22 cellular contexts compared by ENCODE assay signal in the genomic region with DNA sequence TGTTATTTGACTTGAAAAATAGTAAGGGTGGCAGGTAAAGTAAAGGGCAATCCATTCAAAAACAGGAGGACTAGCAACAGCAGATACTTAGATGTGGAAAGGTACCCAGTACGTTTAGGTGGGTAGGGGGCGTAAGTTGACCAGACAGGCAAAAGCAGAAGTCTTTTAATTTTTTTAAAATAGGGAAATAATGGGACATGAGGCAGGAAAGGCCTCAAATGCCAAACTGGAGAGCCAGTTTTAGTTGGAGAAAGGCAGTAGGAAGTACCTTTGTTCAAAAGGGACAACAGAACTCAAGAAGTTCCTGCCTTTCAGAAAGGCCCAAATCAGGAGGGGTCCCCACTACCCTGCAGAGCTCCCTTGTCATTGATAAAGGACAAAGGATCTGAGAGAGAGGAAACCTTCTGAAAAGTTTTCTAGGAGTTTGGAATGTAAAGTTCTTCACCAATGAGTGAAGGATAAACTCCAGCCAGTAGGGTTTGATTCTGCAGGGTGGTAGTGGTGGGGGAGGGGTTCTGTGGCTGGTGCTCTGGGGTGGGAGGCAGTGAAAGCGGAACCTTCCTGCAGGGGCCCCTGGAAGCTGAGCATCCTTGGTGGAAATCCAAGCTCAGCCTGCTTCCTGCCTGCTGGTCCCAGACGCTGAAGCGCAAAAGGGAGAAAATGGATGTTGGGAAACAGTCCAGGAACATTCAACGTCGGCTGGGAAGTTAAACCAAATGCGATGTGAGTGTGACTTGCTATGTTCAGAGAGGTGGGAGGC. TPM values are rescaled to one million over a fixed set of nuclear protein-coding genes. Genes with fewer than 3 reads are reported as not detected.
DNase-seq lines count a peak whose midpoint lies in the region; ATAC-seq, FAIRE-seq and TF ChIP-seq lines count a peak whose summit lies in the region.
"Had no signal": no experiment of that assay in that cellular context is flagged by ENCODE, and none has a peak within 500 bp of the region (broad histone marks: within the 10 kb centered on the region; RNA-seq: fewer than 3 reads in every experiment).

No MANE protein-coding gene starts in this region.

- H3K27me3 ChIP-seq in left ventricle myocardium inferior (ENCODE audit: low read depth) = no peaks in the 10 kb centered on the region
- no peaks in the 10 kb centered on the region for H3K27me3 ChIP-seq in right atrium auricular region
- no peaks in the 10 kb centered on the region for H3K27me3 ChIP-seq in endothelial cell of umbilical vein (ENCODE audit: control insufficient read depth in 2 of 2, insufficient read depth in 2 of 2, low read length in 2 of 2)
- H3K27me3 ChIP-seq in vagina = no peaks in the 10 kb centered on the region
- H3K27me3 ChIP-seq in gastrocnemius medialis = no peaks in the 10 kb centered on the region
- H3K27me3 ChIP-seq: BLaER1, cardiac muscle cell, dorsolateral prefrontal cortex had no signal

- H3K4me2 ChIP-seq in endothelial cell of umbilical vein (ENCODE audit: insufficient read depth, low read length) = no peak overlapping the region
- H3K4me2 ChIP-seq: BLaER1 had no signal

- H3K27ac ChIP-seq in left ventricle myocardium inferior (replicated peaks) = peak overlapping the region; percentile 69
- H3K27ac ChIP-seq in right atrium auricular region = no peak overlapping the region
- no peak overlapping the region for H3K27ac ChIP-seq in endothelial cell of umbilical vein (ENCODE audit: insufficient read depth, low read depth, low read length)
- H3K27ac ChIP-seq in vagina = peak overlapping the region; percentile 31
- no peak overlapping the region for H3K27ac ChIP-seq in gastrocnemius medialis
- H3K27ac ChIP-seq: BLaER1, cardiac muscle cell had no signal

- FAIRE-seq in endothelial cell of umbilical vein (lab: Jason Lieb, UNC) = peak; percentile 67
- FAIRE-seq: GM18507 had no signal

- in situ Hi-C loops in gastrocnemius medialis (cut with MboI; ENCODE audit: low sequenced_read_pairs in 4 of 4) = no loop called here

- no peaks in the 10 kb centered on the region for H4K20me1 ChIP-seq in endothelial cell of umbilical vein (replicated peaks; ENCODE audit: control insufficient read depth, extremely low read depth, insufficient read depth, low read length)
- H4K20me1 ChIP-seq: BLaER1 had no signal

- no peaks in the 10 kb centered on the region for H3K79me2 ChIP-seq in endothelial cell of umbilical vein (ENCODE audit: control insufficient read depth, insufficient read depth, low read length)

- POLR2A ChIA-PET in endothelial cell of umbilical vein (lab: Charles Lee) = no interaction called here

- dilution Hi-C loops in endothelial cell of umbilical vein (cut with MboI; ENCODE audit: extremely low pct_ligation_motif_present, low sequenced_read_pairs) = no loop called here

- H3K4me1 ChIP-seq in left ventricle myocardium inferior (peaks cover 27% of the 10 kb centered on the region), right atrium auricular region (peaks cover 0 to 9% of the 10 kb centered on the region in 2 donors), endothelial cell of umbilical vein (ENCODE audit: control insufficient read depth, extremely low read depth, insufficient read depth, low read length) (no peaks in the 10 kb centered on the region), vagina (peaks cover 48% of the 10 kb centered on the region), gastrocnemius medialis (peaks cover 0 to 7% of the 10 kb centered on the region in 2 donors)
- H3K4me1 ChIP-seq: BLaER1 had no signal

- H3K9me3 ChIP-seq in left ventricle myocardium inferior (replicated peaks) (no peaks in the 10 kb centered on the region), right atrium auricular region (no peaks in the 10 kb centered on the region), endothelial cell of umbilical vein (replicated peaks; ENCODE audit: control insufficient read depth, insufficient read depth, low read length) (no peaks in the 10 kb centered on the region), vagina (no peaks in the 10 kb centered on the region), gastrocnemius medialis (no peaks in the 10 kb centered on the region)
- H3K9me3 ChIP-seq: BLaER1, mucosa of descending colon had no signal

- no peak overlapping the region for H3K9ac ChIP-seq in endothelial cell of umbilical vein (replicated peaks; ENCODE audit: extremely low read depth, insufficient read depth, low read length)
- H3K9ac ChIP-seq: BLaER1 had no signal

- intact Hi-C loops in left ventricle myocardium inferior (cut with micrococcal nuclease) = no loop called here
- intact Hi-C loops in endothelial cell of umbilical vein (cut with micrococcal nuclease) = no loop called here
- intact Hi-C loops in vagina (cut with DNase I) = no loop called here
- intact Hi-C loops in gastrocnemius medialis (cut with DNase I; ENCODE audit: low total_unique reads) = no loop called here

- ATAC-seq in HG02973 (IDR thresholded peaks at IDR 0.05; ENCODE audit: unreplicated experiment) (no peak), gastrocnemius medialis (no peak)
- ATAC-seq: left colon, mucosa of descending colon had no signal

- H3K4me3 ChIP-seq in left ventricle myocardium inferior (no peak overlapping the region), right atrium auricular region (no peak overlapping the region), endothelial cell of umbilical vein (replicated peaks in 1 of 3; ENCODE audit: insufficient read depth in 1 of 3, low read depth in 1 of 3, low read length in 3 of 3) (no peak overlapping the region), vagina (no peak overlapping the region), gastrocnemius medialis (no peak overlapping the region)
- H3K4me3 ChIP-seq: BLaER1, cardiac muscle cell, dorsolateral prefrontal cortex, mucosa of descending colon had no signal

- H2AFZ ChIP-seq in endothelial cell of umbilical vein (ENCODE audit: low read depth, low read length) = no peak overlapping the region

- TF ChIP-seq CTCF in left ventricle myocardium inferior (IDR thresholded peaks at IDR 0.05; ENCODE audit: borderline replicate concordance) (no peak), right atrium auricular region (IDR thresholded peaks at IDR 0.05) (no peak), endothelial cell of umbilical vein (IDR thresholded peaks at IDR 0.05; ENCODE audit: extremely low read depth in 1 of 2, insufficient read depth in 1 of 2, low read depth in 1 of 2, low read length in 2 of 2) (no peak), vagina (IDR thresholded peaks at IDR 0.05) (no peak), gastrocnemius medialis (IDR thresholded peaks at IDR 0.05 in 4 of 5, conservative IDR thresholded peaks at IDR 0.05 in 1 of 5) (no peak)

- DNase-seq in left ventricle myocardium inferior (no peak), right atrium auricular region (ENCODE audit: low spot score) (no peak), endothelial cell of umbilical vein (ENCODE audit: low read depth, low spot score) (peak; percentile 19), iPS-NIHi7 (ENCODE audit: extremely low spot score) (peak; percentile 57), vagina (ENCODE audit: extremely low spot score in 2 of 2) (no peak), gastrocnemius medialis (no peak)
- DNase-seq in activated effector memory CD4-positive, alpha-beta T cell treated with Interleukin-2 at 50 U/mL for 16 hours = no peak
- DNase-seq: activated CD4-positive, alpha-beta T cell treated with anti-CD3 and anti-CD28 coated beads, Interleukin-2, amount 50 U/mL, for 1 hour; activated CD8-positive, alpha-beta memory T cell treated with anti-CD3 and anti-CD28 coated beads, Interleukin-2, amount 50 U/mL, for 4 hours; activated gamma-delta T cell; GOT3; left colon; mucosa of descending colon; NCI-H187; SHP77; substantia nigra; T-helper 1 cell had no signal

- H3K36me3 ChIP-seq in left ventricle myocardium inferior = no peaks in the 10 kb centered on the region
- H3K36me3 ChIP-seq in right atrium auricular region = no peaks in the 10 kb centered on the region
- H3K36me3 ChIP-seq in endothelial cell of umbilical vein (ENCODE audit: control insufficient read depth in 2 of 2, extremely low read depth in 1 of 2, insufficient read depth in 2 of 2, low read length in 2 of 2) = no peaks in the 10 kb centered on the region
- H3K36me3 ChIP-seq in vagina = no peaks in the 10 kb centered on the region
- no peaks in the 10 kb centered on the region for H3K36me3 ChIP-seq in gastrocnemius medialis
- H3K36me3 ChIP-seq: BLaER1, cardiac muscle cell had no signal

- no TSS peak for BruUV-seq in endothelial cell of umbilical vein (replicated peaks; lab: Mats Ljungman, UMichigan)

- no peaks in the 10 kb centered on the region for H3K9me1 ChIP-seq in endothelial cell of umbilical vein (replicated peaks; ENCODE audit: control insufficient read depth, extremely low read depth, insufficient read depth, low read length)

- CTCF ChIA-PET in endothelial cell of umbilical vein (lab: Charles Lee) = interaction anchor here (0.7 to 1.2 kb wide), 2 partner anchors 8 to 309 kb away, joined by 4 read pairs; no protein-coding TSS in a partner anchor

- TF ChIP-seq POLR2A in endothelial cell of umbilical vein (IDR thresholded peaks at IDR 0.05; ENCODE audit: low read depth, low read length) (no peak), vagina (IDR thresholded peaks at IDR 0.05) (no peak), gastrocnemius medialis (IDR thresholded peaks at IDR 0.05) (no peak)

TF ChIP-seq in endothelial cell of umbilical vein, 7 proteins besides CTCF, POLR2A, EP300 and RAD21 (continues in another document):
- TF ChIP-seq POLR2AphosphoS5 (IDR thresholded peaks at IDR 0.05; ENCODE audit: insufficient read depth, low read depth, low read length) (no peak), GATA2 (IDR thresholded peaks at IDR 0.05; ENCODE audit: insufficient read depth, insufficient read length, low read depth, low read length) (no peak), EZH2 (IDR thresholded peaks at IDR 0.05; ENCODE audit: borderline replicate concordance, low read depth, low read length, severe bottlenecking) (no peak), FOS (IDR thresholded peaks at IDR 0.05; ENCODE audit: borderline replicate concordance, insufficient read depth, low read length) (no peak), JUN (IDR thresholded peaks at IDR 0.05; ENCODE audit: borderline replicate concordance, insufficient read depth, insufficient read length, low read depth) (no peak), MYC (IDR thresholded peaks at IDR 0.05; ENCODE audit: low read depth, low read length) (no peak)

RNA-seq across cellular contexts. Expression of gene TMEM17, which starts 40.1 kb away (rescaled TPM):
- total RNA-seq in left ventricle myocardium inferior (2.2 TPM), right atrium auricular region (1 to 10 TPM in 1 of 2 donors, under 1 TPM in 1; 0.90 to 1.2 TPM), endothelial cell of umbilical vein (0.91 and 1.2 TPM in 2 replicates), vagina (0.98 TPM), gastrocnemius medialis (1 to 10 TPM in 1 of 4 donors, under 1 TPM in 3; 0.15 to 1.8 (median 0.51) TPM)
- 1.3 and 2.0 TPM in 2 replicates for polyA plus RNA-seq in endothelial cell of umbilical vein
- 1.3 and 1.7 TPM in 2 replicates for polyA plus RNA-seq in endothelial cell of umbilical vein (2011; cell fraction: cytosol; rRNA removed)
- polyA plus RNA-seq in endothelial cell of umbilical vein (2011; cell fraction: nucleus; rRNA removed) = 1.5 and 2.2 TPM in 2 replicates
- 1.4 and 1.8 TPM in 2 replicates for polyA plus RNA-seq in endothelial cell of umbilical vein (2012)
- 0.76 and 1.9 TPM in 2 replicates for polyA minus RNA-seq in endothelial cell of umbilical vein
- not detected for polyA minus RNA-seq in endothelial cell of umbilical vein (2011; cell fraction: cytosol; rRNA and poly(A)+ RNA removed)
- 1.5 TPM in 2 replicates for polyA minus RNA-seq in endothelial cell of umbilical vein (2011; cell fraction: nucleus; rRNA and poly(A)+ RNA removed)

Comparison
In these comparisons a context has a peak if more than half of its experiments do, and no peak if none do; other contexts are left out.
1. H3K27ac ChIP-seq: peak in left ventricle myocardium inferior (single experiment) and vagina (single experiment); none in right atrium auricular region (0 of 2), endothelial cell of umbilical vein (single experiment) and gastrocnemius medialis (0 of 4).
2. DNase-seq: peak in endothelial cell of umbilical vein (single experiment) and iPS-NIHi7 (single experiment); none in left ventricle myocardium inferior (single experiment), right atrium auricular region (single experiment), vagina (0 of 2), activated effector memory CD4-positive, alpha-beta T cell treated with Interleukin-2 at 50 U/mL for 16 hours (single experiment) and gastrocnemius medialis (0 of 2).